Comparison of ENCODE assay signal across 26 cellular contexts in the genomic region with DNA sequence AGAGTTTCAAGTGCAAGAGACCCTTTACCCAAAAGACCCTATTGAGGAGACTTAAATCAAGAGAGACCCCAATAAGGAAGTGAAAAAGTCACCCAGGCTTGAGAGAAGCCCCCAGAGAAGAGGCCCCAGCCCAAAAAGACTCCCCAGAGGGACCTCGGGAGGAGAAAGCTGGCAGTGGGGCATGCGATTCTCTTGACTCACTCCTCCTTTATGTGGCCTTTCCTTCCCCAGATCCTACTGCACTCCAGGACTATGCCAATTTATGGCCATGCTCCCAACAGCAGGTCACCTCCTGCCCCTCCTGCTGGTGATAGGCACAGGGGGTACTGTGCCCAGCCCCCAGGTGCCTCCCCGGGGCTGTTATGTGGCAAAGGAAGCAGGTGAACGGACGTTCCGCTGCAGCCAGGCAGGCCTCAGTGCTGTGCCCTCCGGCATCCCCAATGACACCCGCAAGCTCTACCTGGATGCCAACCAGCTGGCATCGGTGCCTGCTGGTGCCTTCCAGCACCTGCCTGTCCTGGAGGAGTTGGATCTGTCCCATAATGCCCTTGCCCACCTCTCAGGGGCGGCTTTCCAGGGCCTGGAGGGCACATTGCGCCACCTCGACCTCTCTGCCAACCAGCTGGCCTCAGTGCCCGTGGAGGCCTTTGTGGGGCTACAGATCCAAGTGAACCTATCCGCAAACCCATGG. TPM values are rescaled to one million over a fixed set of nuclear protein-coding genes. Genes with fewer than 3 reads are reported as not detected.
"Had no signal": no experiment of that assay in that cellular context is flagged by ENCODE, and none has a peak within 500 bp of the region (broad histone marks: within the 10 kb centered on the region; RNA-seq: fewer than 3 reads in every experiment).

No MANE protein-coding gene starts in this region.

- H3K27ac ChIP-seq: colonic mucosa, left lung, neural progenitor cell, ovary, testis had no signal

- H3K4me3 ChIP-seq: colonic mucosa, left lung, mucosa of descending colon, neural progenitor cell, ovary, testis, upper lobe of left lung had no signal

- H3K27me3 Mint-ChIP-seq: activated CD4-positive, alpha-beta T cell treated with anti-CD3 and anti-CD28 coated beads, Interleukin-2, amount 10 ng/mL, durations not matched to agents 24 days and 14 days; activated CD8-positive, alpha-beta T cell treated with anti-CD3 and anti-CD28 coated beads for 36 hours; activated naive CD8-positive, alpha-beta T cell treated with anti-CD3 and anti-CD28 coated beads, Interleukin-2, amount 10 ng/mL, durations not matched to agents 7 days and 5 days; activated T-cell treated with anti-CD3 and anti-CD28 coated beads, Interleukin-2, amount 50 U/mL, for 24 hours; naive B cell had no signal

- ATAC-seq: activated CD8-positive, alpha-beta T cell treated with anti-CD3 and anti-CD28 coated beads for 36 hours; left lung; mucosa of descending colon; sciatic nerve; stimulated activated effector memory CD8-positive, alpha-beta T cell treated with anti-CD3 and anti-CD28 coated beads, Interleukin-12 subunit alpha, Interleukin-12 subunit beta, amount 100 ng/mL, for 72 hours had no signal

- H3K4me1 Mint-ChIP-seq: endodermal cell had no signal

- H3K9me3 ChIP-seq: colonic mucosa, left lung, mucosa of descending colon, ovary, testis, upper lobe of left lung had no signal

- H3K27me3 ChIP-seq: colonic mucosa, left lung, neural progenitor cell, ovary, testis, upper lobe of left lung had no signal

- H3K36me3 Mint-ChIP-seq: activated naive CD8-positive, alpha-beta T cell treated with anti-CD3 and anti-CD28 coated beads, Interleukin-2, amount 10 ng/mL, durations not matched to agents 7 days and 5 days; naive B cell; neural progenitor cell; stimulated activated effector memory CD8-positive, alpha-beta T cell treated with anti-CD3 and anti-CD28 coated beads, Interleukin-12 subunit alpha, Interleukin-12 subunit beta, amount 100 ng/mL, for 72 hours had no signal

- H3K4me1 ChIP-seq: colonic mucosa, testis had no signal

- DNase-seq: activated CD4-positive, alpha-beta T cell treated with anti-CD3 and anti-CD28 coated beads, Interleukin-2, amount 10 ng/mL, durations not matched to agents 24 days and 14 days; activated CD8-positive, alpha-beta T cell treated with anti-CD3 and anti-CD28 coated beads for 36 hours; activated naive CD4-positive, alpha-beta T cell treated with Interleukin-2 at 50 U/mL for 16 hours; activated naive CD8-positive, alpha-beta T cell treated with anti-CD3 and anti-CD28 coated beads, Interleukin-2, amount 10 ng/mL, durations not matched to agents 7 days and 5 days; activated T-cell treated with anti-CD3 and anti-CD28 coated beads, Interleukin-2, amount 50 U/mL, for 24 hours; amygdala; colonic mucosa; endodermal cell; head of caudate nucleus; mesenchymal stem cell; mucosa of descending colon; naive B cell; ovary; stimulated activated CD4-positive, alpha-beta T cell treated with anti-CD3 and anti-CD28 coated beads, Interleukin-4, amount 100 ng/mL, for 24 hours; testis had no signal

- H2AFZ ChIP-seq: neural progenitor cell had no signal

- H3K4me2 ChIP-seq: neural progenitor cell had no signal

- H3K36me3 ChIP-seq: colonic mucosa, left lung, neural progenitor cell, ovary, upper lobe of left lung had no signal

- H3K9ac ChIP-seq: neural progenitor cell had no signal

- H3K4me3 Mint-ChIP-seq: activated CD4-positive, alpha-beta T cell treated with anti-CD3 and anti-CD28 coated beads, Interleukin-2, amount 10 ng/mL, durations not matched to agents 24 days and 14 days; activated CD8-positive, alpha-beta T cell treated with anti-CD3 and anti-CD28 coated beads for 36 hours; activated naive CD8-positive, alpha-beta T cell treated with anti-CD3 and anti-CD28 coated beads, Interleukin-2, amount 10 ng/mL, durations not matched to agents 7 days and 5 days; activated T-cell treated with anti-CD3 and anti-CD28 coated beads, Interleukin-2, amount 50 U/mL, for 24 hours; endodermal cell; naive B cell; neural progenitor cell; stimulated activated effector memory CD8-positive, alpha-beta T cell treated with anti-CD3 and anti-CD28 coated beads, Interleukin-12 subunit alpha, Interleukin-12 subunit beta, amount 100 ng/mL, for 72 hours had no signal

- FAIRE-seq: frontal cortex, keratinocyte had no signal

- H3K27ac Mint-ChIP-seq: activated CD4-positive, alpha-beta T cell treated with anti-CD3 and anti-CD28 coated beads, Interleukin-2, amount 10 ng/mL, durations not matched to agents 24 days and 14 days; activated CD8-positive, alpha-beta T cell treated with anti-CD3 and anti-CD28 coated beads for 36 hours; activated T-cell treated with anti-CD3 and anti-CD28 coated beads, Interleukin-2, amount 50 U/mL, for 24 hours; activated T-helper 2 cell treated with anti-CD3 and anti-CD28 coated beads, Interferon-gamma antibody, Interleukin-2, Interleukin-4, amounts not matched to agents 10 μg/mL and 5 μg/mL and 100 μg/mL, durations not matched to agents 14 hours and 24 hours and 36 hours; endodermal cell; neural progenitor cell; stimulated activated effector memory CD8-positive, alpha-beta T cell treated with anti-CD3 and anti-CD28 coated beads, Interleukin-12 subunit alpha, Interleukin-12 subunit beta, amount 100 ng/mL, for 72 hours had no signal

- H3K9me3 Mint-ChIP-seq: activated CD4-positive, alpha-beta T cell treated with anti-CD3 and anti-CD28 coated beads, Interleukin-2, amount 10 ng/mL, durations not matched to agents 24 days and 14 days; activated CD8-positive, alpha-beta T cell treated with anti-CD3 and anti-CD28 coated beads for 36 hours; activated naive CD8-positive, alpha-beta T cell treated with anti-CD3 and anti-CD28 coated beads, Interleukin-2, amount 10 ng/mL, durations not matched to agents 7 days and 5 days; activated T-cell treated with anti-CD3 and anti-CD28 coated beads, Interleukin-2, amount 50 U/mL, for 24 hours; activated T-helper 2 cell treated with anti-CD3 and anti-CD28 coated beads, Interferon-gamma antibody, Interleukin-2, Interleukin-4, amounts not matched to agents 10 μg/mL and 5 μg/mL and 100 μg/mL, durations not matched to agents 14 hours and 24 hours and 36 hours; endodermal cell; naive B cell; neural progenitor cell; stimulated activated effector memory CD8-positive, alpha-beta T cell treated with anti-CD3 and anti-CD28 coated beads, Interleukin-12 subunit alpha, Interleukin-12 subunit beta, amount 100 ng/mL, for 72 hours had no signal

RNA-seq across cellular contexts. Expression of a gene that starts 16.3 kb away (rescaled TPM):
- total RNA-seq: activated CD4-positive, alpha-beta T cell treated with anti-CD3 and anti-CD28 coated beads, Interleukin-2, amount 10 ng/mL, durations not matched to agents 24 days and 14 days; activated CD8-positive, alpha-beta T cell treated with anti-CD3 and anti-CD28 coated beads for 36 hours; activated naive CD8-positive, alpha-beta T cell treated with anti-CD3 and anti-CD28 coated beads, Interleukin-2, amount 10 ng/mL, durations not matched to agents 7 days and 5 days; activated T-helper 2 cell treated with anti-CD3 and anti-CD28 coated beads, Interferon-gamma antibody, Interleukin-2, Interleukin-4, amounts not matched to agents 10 μg/mL and 5 μg/mL and 100 μg/mL, durations not matched to agents 14 hours and 24 hours and 36 hours; colonic mucosa; endodermal cell; epithelial cell of proximal tubule; frontal cortex; left lung; mucosa of descending colon; pulmonary artery endothelial cell; sciatic nerve; T-helper 1 cell treated with Interleukin-12 subunit alpha and Interleukin-12 subunit beta and Interleukin-4 antibody, amounts not matched to agents 30 ng/mL and 1 ng/mL, for 36 hours; upper lobe of left lung had no signal
- polyA plus RNA-seq: keratinocyte had no signal

RNA-seq across cellular contexts. Expression of a gene that starts 19.0 kb away (rescaled TPM):
- total RNA-seq: endodermal cell, pulmonary artery endothelial cell had no signal
